ENCODE assay signal across 27 cellular contexts in genomic region chr2:119699016-119699606, GRCh38. TPM values are rescaled to one million over a fixed set of nuclear protein-coding genes. Genes with fewer than 3 reads are reported as not detected.
A peak's percentile ranks its signal among the peaks of the same experiment; 100 is the strongest.
DNase-seq lines count a peak whose midpoint lies in the region; ATAC-seq and TF ChIP-seq lines count a peak whose summit lies in the region.
"Had no signal": no experiment of that assay in that cellular context is flagged by ENCODE, and none has a peak within 500 bp of the region (broad histone marks: within the 10 kb centered on the region; RNA-seq: fewer than 3 reads in every experiment).

No MANE protein-coding gene starts in this region.

- peak; percentile 3; the same call in 2 of the 3 replicates for ATAC-seq in GM23338
- ATAC-seq: activated CD4-positive, alpha-beta T cell treated with anti-CD3 and anti-CD28 coated beads for 36 hours; left lung; Panc1; right cardiac atrium; stimulated activated naive CD8-positive, alpha-beta T cell treated with anti-CD3 and anti-CD28 coated beads, Interleukin-15, amount 100 ng/mL, for 72 hours had no signal

- no peak for TF ChIP-seq EP300 in esophagus muscularis mucosa (IDR thresholded peaks at IDR 0.05)

- H3K27me3 Mint-ChIP-seq in GM23338 (ENCODE audit: insufficient read depth, low read depth, poor library complexity): peaks cover 16% of the 10 kb centered on the region
- H3K27me3 Mint-ChIP-seq: activated CD4-positive, alpha-beta T cell treated with anti-CD3 and anti-CD28 coated beads for 36 hours; activated naive CD8-positive, alpha-beta T cell; stimulated activated naive CD8-positive, alpha-beta T cell treated with anti-CD3 and anti-CD28 coated beads, Interleukin-15, amount 100 ng/mL, for 72 hours had no signal

- no peaks in the 10 kb centered on the region for H3K79me2 ChIP-seq in GM23338 (replicated peaks; ENCODE audit: insufficient read depth)
- H3K79me2 ChIP-seq: parathyroid adenoma had no signal

- TF ChIP-seq CTCF in GM23338 (conservative IDR thresholded peaks at IDR 0.05; ENCODE audit: low read depth in 2 of 2) (no peak), esophagus muscularis mucosa (IDR thresholded peaks at IDR 0.05) (no peak)

- peak overlapping the region; percentile 24; the same call in 1 of the 2 replicates for H2AFZ ChIP-seq in GM23338
- H2AFZ ChIP-seq: parathyroid adenoma had no signal

- in situ Hi-C loops in SK-MEL-5 (cut with HindIII; ENCODE audit: low pct_unique_long_range_greater_than_20kb, low sequenced_read_pairs): no loop called here

- H3K36me3 Mint-ChIP-seq in GM23338 (ENCODE audit: low read depth): peaks cover 3% of the 10 kb centered on the region
- H3K36me3 Mint-ChIP-seq: activated naive CD8-positive, alpha-beta T cell had no signal

- H3K4me2 ChIP-seq in GM23338: peak overlapping the region; percentile 73

- no peaks in the 10 kb centered on the region for H3K36me3 ChIP-seq in GM23338 (ENCODE audit: insufficient read depth)
- no peaks in the 10 kb centered on the region for H3K36me3 ChIP-seq in esophagus muscularis mucosa
- H3K36me3 ChIP-seq: left lung, spleen, tibial artery had no signal

- peak overlapping the region; percentile 16; the same call in 1 of the 3 replicates for H3K4me3 Mint-ChIP-seq in GM23338
- H3K4me3 Mint-ChIP-seq: activated CD4-positive, alpha-beta T cell treated with anti-CD3 and anti-CD28 coated beads for 36 hours; activated naive CD8-positive, alpha-beta T cell; neural crest cell; stimulated activated naive CD8-positive, alpha-beta T cell treated with anti-CD3 and anti-CD28 coated beads, Interleukin-15, amount 100 ng/mL, for 72 hours had no signal

- H4K20me1 ChIP-seq in GM23338 (replicated peaks; ENCODE audit: insufficient read depth): no peaks in the 10 kb centered on the region

- H3K9me2 ChIP-seq in GM23338 (ENCODE audit: insufficient read depth): peaks cover 6% of the 10 kb centered on the region; the same call in 1 of the 2 replicates

- no peaks in the 10 kb centered on the region for H3K9me3 Mint-ChIP-seq in GM23338
- H3K9me3 Mint-ChIP-seq: neural crest cell; stimulated activated naive CD8-positive, alpha-beta T cell treated with anti-CD3 and anti-CD28 coated beads, Interleukin-15, amount 100 ng/mL, for 72 hours had no signal

- peaks cover 32% of the 10 kb centered on the region for H3F3A ChIP-seq in GM23338 (replicated peaks; ENCODE audit: low read depth)

- peak overlapping the region; percentile 96; the same call in 1 of the 2 replicates for H3K27ac Mint-ChIP-seq in GM23338
- H3K27ac Mint-ChIP-seq: activated CD4-positive, alpha-beta T cell treated with anti-CD3 and anti-CD28 coated beads for 36 hours; stimulated activated naive CD8-positive, alpha-beta T cell treated with anti-CD3 and anti-CD28 coated beads, Interleukin-15, amount 100 ng/mL, for 72 hours had no signal

- H3K4me1 ChIP-seq in GM23338 (ENCODE audit: insufficient read depth) (peaks cover 65% of the 10 kb centered on the region), esophagus muscularis mucosa (peaks cover 0 to 20% (median 11%) of the 10 kb centered on the region in 4 donors)

- intact Hi-C loops in esophagus muscularis mucosa (cut with DNase I): no loop called here

- DNase-seq in GM23338 (ENCODE audit: low spot score) (no peak), SK-MEL-5 (ENCODE audit: low read depth, low spot score) (peak; percentile 84), foreskin melanocyte (peak; percentile 85), pons (ENCODE audit: low spot score) (peak; percentile 64), NCI-H1092 (lab: John Stamatoyannopoulos, UW) (no peak), esophagus muscularis mucosa (ENCODE audit: extremely low spot score) (no peak)
- no peak for DNase-seq in activated CD4-positive, alpha-beta T cell treated with anti-CD3 and anti-CD28 coated beads, Interleukin-2, amount 50 U/mL, for 48 hours
- DNase-seq: activated CD4-positive, alpha-beta T cell treated with anti-CD3 and anti-CD28 coated beads for 36 hours; COR-L47; DMS53; glutamatergic neuron; islet precursor cell; KBM-7; left lung; mesendoderm; NCI-H1105; NCI-H2029; NCI-H69; right cardiac atrium; SHP77 treated with DMSO at 0.1 percent for 48 hours; spleen; stimulated activated naive CD8-positive, alpha-beta T cell treated with anti-CD3 and anti-CD28 coated beads, Interleukin-15, amount 100 ng/mL, for 72 hours; tibial artery had no signal

- WGBS in esophagus muscularis mucosa: 76% methylated on average over 12 of the region's 15 CpGs

- no peak overlapping the region for H3K4me3 ChIP-seq in GM23338
- H3K4me3 ChIP-seq in esophagus muscularis mucosa: no peak overlapping the region
- H3K4me3 ChIP-seq: left lung, spleen, tibial artery had no signal

- TF ChIP-seq POLR2A in esophagus muscularis mucosa (IDR thresholded peaks at IDR 0.05; ENCODE audit: low read depth): no peak

- no peaks in the 10 kb centered on the region for H3K27me3 ChIP-seq in GM23338 (ENCODE audit: insufficient read depth)
- H3K27me3 ChIP-seq in esophagus muscularis mucosa: no peaks in the 10 kb centered on the region
- H3K27me3 ChIP-seq: left lung had no signal

- H3K27ac ChIP-seq in GM23338 (ENCODE audit: low read depth) (peak overlapping the region; percentile 97), esophagus muscularis mucosa (replicated peaks in 1 of 4) (no peak overlapping the region)
- H3K27ac ChIP-seq: left lung, parathyroid adenoma, spleen, tibial artery had no signal

- no peaks in the 10 kb centered on the region for H3K9me3 ChIP-seq in esophagus muscularis mucosa
- H3K9me3 ChIP-seq: left lung, spleen, tibial artery had no signal

- peaks cover 74% of the 10 kb centered on the region for H3K4me1 Mint-ChIP-seq in GM23338

TF ChIP-seq in GM23338, 12 proteins besides CTCF, POLR2A, EP300 and RAD21 (continues in another document):
- TF ChIP-seq ZNF114 (CRISPR knock-in tag; IDR thresholded peaks at IDR 0.05): no peak
- no peak for TF ChIP-seq JUNB (IDR thresholded peaks at IDR 0.05; ENCODE audit: unreplicated experiment)
- no peak for TF ChIP-seq REST (IDR thresholded peaks at IDR 0.05; ENCODE audit: unreplicated experiment)
- TF ChIP-seq ZNF331 (CRISPR knock-in tag; IDR thresholded peaks at IDR 0.05; ENCODE audit: low read depth): no peak
- no peak for TF ChIP-seq EZH2phosphoT487 (IDR thresholded peaks at IDR 0.05; ENCODE audit: unreplicated experiment)
- no peak for TF ChIP-seq POLR2AphosphoS5 (IDR thresholded peaks at IDR 0.05; ENCODE audit: low read depth)
- TF ChIP-seq CREB1 (CRISPR knock-in tag; IDR thresholded peaks at IDR 0.05; ENCODE audit: low read depth): no peak
- no peak for TF ChIP-seq EZH2 (IDR thresholded peaks at IDR 0.05; ENCODE audit: low read depth, unreplicated experiment)
- no peak for TF ChIP-seq NANOG (IDR thresholded peaks at IDR 0.05; ENCODE audit: borderline replicate concordance)
- TF ChIP-seq, protein P1, sequence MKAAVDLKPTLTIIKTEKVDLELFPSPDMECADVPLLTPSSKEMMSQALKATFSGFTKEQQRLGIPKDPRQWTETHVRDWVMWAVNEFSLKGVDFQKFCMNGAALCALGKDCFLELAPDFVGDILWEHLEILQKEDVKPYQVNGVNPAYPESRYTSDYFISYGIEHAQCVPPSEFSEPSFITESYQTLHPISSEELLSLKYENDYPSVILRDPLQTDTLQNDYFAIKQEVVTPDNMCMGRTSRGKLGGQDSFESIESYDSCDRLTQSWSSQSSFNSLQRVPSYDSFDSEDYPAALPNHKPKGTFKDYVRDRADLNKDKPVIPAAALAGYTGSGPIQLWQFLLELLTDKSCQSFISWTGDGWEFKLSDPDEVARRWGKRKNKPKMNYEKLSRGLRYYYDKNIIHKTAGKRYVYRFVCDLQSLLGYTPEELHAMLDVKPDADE (IDR thresholded peaks at IDR 0.05): no peak
- no peak for TF ChIP-seq STAT1 (IDR thresholded peaks at IDR 0.05; ENCODE audit: unreplicated experiment)

RNA-seq across cellular contexts. Expression of gene TMEM177, which starts 20.1 kb away (rescaled TPM):
- total RNA-seq in GM23338 (2014; rRNA removed; shearing (Covaris generic)): 52.0 and 58.7 TPM in 2 replicates
- polyA plus RNA-seq in GM23338 (2016; fragmentation: Nextera tagmentation; extraction: Ambion mirVana): 45.1 and 50.5 TPM in 2 replicates
- total RNA-seq in SK-MEL-5 (2014; rRNA removed; shearing (Covaris generic)): 39.9 and 47.3 TPM in 2 replicates
- 59.0 and 65.7 TPM in 2 replicates for polyA plus RNA-seq in SK-MEL-5 (2015; cell fraction: cytosol; rRNA removed)
- polyA plus RNA-seq in SK-MEL-5 (2015; cell fraction: nucleus; rRNA removed): 36.2 and 46.4 TPM in 2 replicates
- 10 to 100 TPM in 1 of 4 donors, 1 to 10 TPM in 3; 3.6 to 11.0 (median 6.1) TPM for total RNA-seq in esophagus muscularis mucosa

Comparison
In these comparisons a context has a peak if more than half of its experiments do, and no peak if none do; other contexts are left out.
1. DNase-seq: peak in SK-MEL-5 (single experiment), foreskin melanocyte (single experiment) and pons (single experiment); none in GM23338 (single experiment), NCI-H1092 (single experiment), activated CD4-positive, alpha-beta T cell treated with anti-CD3 and anti-CD28 coated beads, Interleukin-2, amount 50 U/mL, for 48 hours (0 of 2) and esophagus muscularis mucosa (single experiment).